8 cellular contexts compared by ENCODE assay signal in the genomic region with DNA sequence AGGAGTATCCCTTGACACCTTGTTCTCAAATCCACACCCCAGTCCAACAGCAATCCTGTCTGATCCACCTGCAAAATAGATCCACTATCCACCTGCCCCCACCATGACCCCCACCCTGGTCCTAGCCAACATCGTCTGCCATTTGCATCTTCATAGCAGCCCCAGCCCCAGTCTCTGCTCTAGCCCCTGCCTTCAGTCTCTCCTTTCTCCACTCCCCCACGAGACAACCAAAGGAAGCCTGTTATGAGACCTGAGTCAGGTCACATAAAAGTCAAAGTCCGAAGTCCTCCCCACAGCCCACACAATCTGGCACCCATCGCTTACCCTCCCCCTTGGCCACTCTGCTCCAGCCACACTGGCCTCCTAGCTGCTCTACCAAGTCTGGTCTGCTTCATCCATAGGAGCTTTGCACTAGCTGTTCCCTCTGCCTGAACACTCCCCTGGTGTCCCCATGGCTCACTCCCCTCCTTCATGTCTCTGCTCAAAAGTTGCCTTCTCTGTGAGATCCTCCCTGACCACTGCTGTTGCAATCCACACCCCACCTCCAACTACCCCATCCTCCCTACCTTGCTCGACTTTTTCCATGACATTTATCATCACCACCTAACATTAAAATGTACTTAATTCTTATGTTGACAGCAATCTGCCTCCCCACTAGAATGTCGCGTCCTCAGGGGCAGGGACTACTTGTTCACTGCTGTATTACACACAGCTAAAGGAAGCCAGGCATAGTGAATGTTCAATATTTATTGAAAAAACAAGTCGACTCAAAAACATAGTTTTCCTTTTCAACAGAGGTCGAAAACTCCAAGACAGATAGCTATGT. TPM values are rescaled to one million over a fixed set of nuclear protein-coding genes. Genes with fewer than 3 reads are reported as not detected.
DNase-seq lines count a peak whose midpoint lies in the region; ATAC-seq, FAIRE-seq and TF ChIP-seq lines count a peak whose summit lies in the region.

No MANE protein-coding gene starts in this region.

- peak overlapping the region; percentile 84 to 99 (median 92) for H3K4me3 Mint-ChIP-seq in naive thymus-derived CD4-positive, alpha-beta T cell

- H2BK5ac ChIP-seq in H1 (ENCODE audit: low read depth, low read length) = peak overlapping the region; percentile 0; the same call in 1 of the 2 replicates

- H2BK120ac ChIP-seq in H1 (replicated peaks; ENCODE audit: low read depth, low read length) = no peak overlapping the region

- peak overlapping the region; percentile 83 for H2BK15ac ChIP-seq in H1 (ENCODE audit: low read length)

- H3K23me2 ChIP-seq in H1 (ENCODE audit: low read depth, low read length) = peaks cover 21% of the 10 kb centered on the region

- peaks cover 6 to 37% of the 10 kb centered on the region in 2 experiments; a peak in 3 of 4 replicates for H3K79me2 ChIP-seq in H1 (ENCODE audit: control insufficient read depth in 1 of 2, insufficient read depth in 2 of 2, low read length in 2 of 2)

- no peak overlapping the region for H3K56ac ChIP-seq in H1 (replicated peaks; ENCODE audit: insufficient read length, low read depth, low read length)

- WGBS in H1 (ENCODE audit: extremely low coverage in 1 of 2, insufficient coverage in 1 of 2, insufficient read length in 1 of 2, insufficient replicate concordance in 2 of 2, low coverage in 1 of 2, low lambda C conversion rate in 2 of 2, missing lambda C conversion rate in 1 of 2), 2 experiments = 44% methylated on average over 9 of the region's 9 CpGs; no CpG with 5 or more reads in 1 of the 2 experiments

- H3K27me3 ChIP-seq in SJCRH30 (no peaks in the 10 kb centered on the region), H1 (replicated peaks in 1 of 4; ENCODE audit: control insufficient read depth in 3 of 4, extremely low read depth in 1 of 4, insufficient read depth in 3 of 4, low read length in 3 of 4) (no peaks in the 10 kb centered on the region)
- no peaks in the 10 kb centered on the region for H3K27me3 ChIP-seq in naive thymus-derived CD4-positive, alpha-beta T cell (ENCODE audit: control insufficient read depth in 2 of 2, insufficient read depth in 2 of 2, low read length in 2 of 2)

- H3K4me3 ChIP-seq in SJCRH30 = peak overlapping the region; percentile 36
- peak overlapping the region in 2 of 4 experiments; percentile 94 to 97; a peak in 4 of 8 replicates for H3K4me3 ChIP-seq in H1 (ENCODE audit: extremely low read depth in 1 of 4, insufficient read depth in 2 of 4, low read depth in 3 of 4, low read length in 4 of 4)
- peak overlapping the region; percentile 82 for H3K4me3 ChIP-seq in naive thymus-derived CD4-positive, alpha-beta T cell (ENCODE audit: low read length)

- CTCF ChIA-PET in H1 (lab: Charles Lee; ENCODE audit: partially characterized antibody) = interaction anchor here (0.6 to 2.3 kb wide), 21 partner anchors 11 to 232 kb away, joined by 3 to 128 read pairs (median 4); a partner anchor contains a TSS
- CTCF ChIA-PET in naive thymus-derived CD4-positive, alpha-beta T cell (lab: Charles Lee) = interaction anchor here (0.7 to 2.3 kb wide), 11 partner anchors 12 to 938 kb away, joined by 3 to 121 read pairs (median 4); a partner anchor contains a TSS

- FAIRE-seq in GM19239 (lab: Jason Lieb, UNC) (peak; percentile 93), H1 (lab: Jason Lieb, UNC) (no peak)

- no peak for TF ChIP-seq RAD21 in H1 (IDR thresholded peaks at IDR 0.05 in 1 of 2, conservative IDR thresholded peaks at IDR 0.05 in 1 of 2; ENCODE audit: low read depth in 2 of 2, low read length in 2 of 2)

- H3K23ac ChIP-seq in H1 (ENCODE audit: insufficient read length) = no peak overlapping the region

- TF ChIP-seq CTCF in H1 (IDR thresholded peaks at IDR 0.05; ENCODE audit: control extremely low read depth in 1 of 3, insufficient read depth in 1 of 3, low read depth in 1 of 3, low read length in 3 of 3) = no peak

- H3K4me2 ChIP-seq in H1 (ENCODE audit: insufficient read depth in 1 of 2, low read depth in 2 of 2, low read length in 2 of 2) = peak overlapping the region; percentile 78 to 84; a peak in 3 of 4 replicates

- H3K4me1 Mint-ChIP-seq in naive thymus-derived CD4-positive, alpha-beta T cell = peaks cover 27 to 51% (median 37%) of the 10 kb centered on the region in 7 donors

- peak overlapping the region; percentile 67; the same call in 1 of the 2 replicates for H2AK5ac ChIP-seq in H1 (ENCODE audit: low read depth, low read length)

- H3K36me3 ChIP-seq in SJCRH30 = no peaks in the 10 kb centered on the region
- H3K36me3 ChIP-seq in H1 (ENCODE audit: control insufficient read depth in 2 of 4, insufficient read depth in 4 of 4, low read length in 3 of 4) = peaks cover 0 to 8% (median 0%) of the 10 kb centered on the region in 4 experiments; a peak in 2 of 8 replicates
- peaks cover 12 to 34% (median 14%) of the 10 kb centered on the region in 3 experiments for H3K36me3 ChIP-seq in naive thymus-derived CD4-positive, alpha-beta T cell (ENCODE audit: control insufficient read depth in 2 of 3, insufficient read depth in 3 of 3, low read length in 3 of 3)

- peaks cover 0 to 3% (median 0%) of the 10 kb centered on the region in 5 donors for H3K27me3 Mint-ChIP-seq in naive thymus-derived CD4-positive, alpha-beta T cell

- no peak for TF ChIP-seq EP300 in H1 (IDR thresholded peaks at IDR 0.05; ENCODE audit: borderline replicate concordance in 1 of 2, low read depth in 2 of 2, low read length in 2 of 2)

- no peak overlapping the region for H4K91ac ChIP-seq in H1 (replicated peaks; ENCODE audit: insufficient read length, low read length)

- H3K9me3 Mint-ChIP-seq in naive thymus-derived CD4-positive, alpha-beta T cell = peaks cover 0 to 22% (median 0%) of the 10 kb centered on the region in 11 donors

- H2BK20ac ChIP-seq in H1 (ENCODE audit: low read length) = peak overlapping the region; percentile 61; the same call in 1 of the 2 replicates

- TF ChIP-seq POLR2A in H1 (IDR thresholded peaks at IDR 0.05; ENCODE audit: control extremely low read depth in 1 of 2, low read depth in 2 of 2, low read length in 2 of 2) = peak in 1 of 2 experiments; percentile 13; a peak in 1 of 3 replicates

- H2AFZ ChIP-seq in H1 (ENCODE audit: low read length) = no peak overlapping the region

- H4K20me1 ChIP-seq in H1 (replicated peaks in 1 of 2; ENCODE audit: control insufficient read depth in 1 of 2, insufficient read depth in 2 of 2, low read length in 2 of 2) = peaks cover 5 to 22% of the 10 kb centered on the region in 2 experiments

- H3K14ac ChIP-seq in H1 (ENCODE audit: insufficient read length) = no peak overlapping the region

- H3K36me3 Mint-ChIP-seq in naive thymus-derived CD4-positive, alpha-beta T cell = peaks cover 13 to 33% (median 17%) of the 10 kb centered on the region in 5 donors

- POLR2A ChIA-PET in H1 (lab: Charles Lee; ENCODE audit: partially characterized antibody) = interaction anchor here (0.7 to 25.7 kb wide), 11 partner anchors 10 to 123 kb away, joined by 3 to 1154 read pairs (median 4); a partner anchor contains a TSS
- POLR2A ChIA-PET in naive thymus-derived CD4-positive, alpha-beta T cell (lab: Charles Lee) = interaction anchor here (0.5 to 2.3 kb wide), 15 partner anchors 12 to 747 kb away, joined by 3 to 250 read pairs (median 6); a partner anchor contains a TSS

- no peaks in the 10 kb centered on the region for H3K79me1 ChIP-seq in H1 (ENCODE audit: low read depth, low read length)

- H3K27ac ChIP-seq in SJCRH30 (no peak overlapping the region), H1 (ENCODE audit: low read depth, low read length) (no peak overlapping the region)
- H3K27ac ChIP-seq in naive thymus-derived CD4-positive, alpha-beta T cell (ENCODE audit: low read depth, low read length) = peak overlapping the region; percentile 100

- no peaks in the 10 kb centered on the region for H3K9me3 ChIP-seq in SJCRH30 (replicated peaks)
- no peaks in the 10 kb centered on the region for H3K9me3 ChIP-seq in H1 (ENCODE audit: insufficient read depth in 2 of 2, low read depth in 1 of 2, low read length in 1 of 2)
- no peaks in the 10 kb centered on the region for H3K9me3 ChIP-seq in naive thymus-derived CD4-positive, alpha-beta T cell (ENCODE audit: control insufficient read depth in 2 of 3, low read length in 3 of 3)

- H4K8ac ChIP-seq in H1 (ENCODE audit: extremely low read depth, insufficient read depth, low read length) = no peak overlapping the region

- peak overlapping the region; percentile 90 to 100 (median 97) for H3K27ac Mint-ChIP-seq in naive thymus-derived CD4-positive, alpha-beta T cell

- peak overlapping the region; percentile 9; the same call in 1 of the 2 replicates for H3K18ac ChIP-seq in H1 (ENCODE audit: extremely low read depth, low read length)

- intact Hi-C loops in naive thymus-derived CD4-positive, alpha-beta T cell (cut with micrococcal nuclease) = loop anchor here in 1 of 2 donors (1.0 to 5.0 kb wide), 2 partner anchors 286 to 1009 kb away; a partner anchor contains a TSS

- H4K5ac ChIP-seq in H1 (ENCODE audit: insufficient read length, low read depth, low read length) = no peak overlapping the region

- ATAC-seq in naive thymus-derived CD4-positive, alpha-beta T cell = no peak
- ATAC-seq in HG02981 (IDR thresholded peaks at IDR 0.05; ENCODE audit: unreplicated experiment) (no peak), GM21737 (IDR thresholded peaks at IDR 0.05; ENCODE audit: unreplicated experiment) (no peak)

- DNase-seq in GM19239 (ENCODE audit: insufficient read length, low spot score) (no peak), SJCRH30 (no peak), H1 (ENCODE audit: low read depth in 1 of 2, low spot score in 2 of 2) (peak in 1 of 2 experiments; percentile 52), islet precursor cell (no peak), NCI-H2029 treated with DMSO at 0.1 percent for 48 hours (lab: John Stamatoyannopoulos, UW) (no peak)
- DNase-seq in naive thymus-derived CD4-positive, alpha-beta T cell = peak in 2 of 9 donors; percentile 39 to 46

- H2BK12ac ChIP-seq in H1 (ENCODE audit: low read depth, low read length) = peak overlapping the region; percentile 96; the same call in 1 of the 2 replicates

- H3K4ac ChIP-seq in H1 (replicated peaks; ENCODE audit: insufficient read length, low read depth, low read length) = no peak overlapping the region

- no peak overlapping the region for H3K9ac ChIP-seq in H1 (replicated peaks in 1 of 4; ENCODE audit: extremely low read depth in 1 of 4, low read depth in 3 of 4, low read length in 3 of 4)

- H3K4me1 ChIP-seq in SJCRH30 (peaks cover 14% of the 10 kb centered on the region), H1 (replicated peaks in 1 of 4; ENCODE audit: control insufficient read depth in 3 of 4, insufficient read depth in 4 of 4, low read length in 3 of 4) (peaks cover 10 to 42% (median 21%) of the 10 kb centered on the region in 4 experiments; a peak in 6 of 7 replicates)
- H3K4me1 ChIP-seq in naive thymus-derived CD4-positive, alpha-beta T cell (ENCODE audit: control insufficient read depth in 2 of 2, insufficient read depth in 2 of 2, low read length in 2 of 2) = peaks cover 24 to 28% of the 10 kb centered on the region in 2 donors

RNA-seq across cellular contexts. Expression of a gene that starts 1.2 kb away (rescaled TPM):
- 27.9 and 31.0 TPM in 2 replicates for total RNA-seq in SJCRH30 (2014; rRNA removed; shearing (Covaris generic))
- 64.0 and 65.7 TPM in 2 replicates for total RNA-seq in H1 (2021; fragmentation: NEBNext Ultra II Directional; extraction: Animal tissue kit (Norgen Biotek cat#: 25700))
- 16.9 and 21.8 TPM in 2 replicates for polyA plus RNA-seq in H1 (2011; rRNA removed)
- polyA plus RNA-seq in H1 (2011; cell fraction: cytosol; rRNA removed) = 12.2 TPM
- polyA plus RNA-seq in H1 (2011; cell fraction: nucleus; rRNA removed) = 79.0 TPM
- polyA plus RNA-seq in H1 (2012, experiment 1 of 2) = 32.6 to 44.5 TPM (median 43.1 TPM) in 4 replicates
- 107 TPM for polyA plus RNA-seq in H1 (2012, experiment 2 of 2)
- 29.9 TPM for polyA plus RNA-seq in H1 (2013, experiment 1 of 2)
- 28.4 TPM for polyA plus RNA-seq in H1 (2013, experiment 2 of 2)
- polyA minus RNA-seq in H1 (2011; rRNA and poly(A)+ RNA removed) = 19.0 and 20.2 TPM in 2 replicates
- polyA minus RNA-seq in H1 (2011; cell fraction: cytosol; rRNA and poly(A)+ RNA removed) = 53.9 TPM
- 37.5 TPM for polyA minus RNA-seq in H1 (2011; cell fraction: nucleus; rRNA and poly(A)+ RNA removed)
- total RNA-seq in naive thymus-derived CD4-positive, alpha-beta T cell = 100 to 1,000 TPM in 1 of 5 experiments, 10 to 100 TPM in 4; 16.4 to 205 (median 58.2) TPM
- polyA plus RNA-seq in naive thymus-derived CD4-positive, alpha-beta T cell = 10 to 100 TPM in 1 of 2 donors, 1 to 10 TPM in 1; 2.6 to 18.5 TPM

RNA-seq across cellular contexts. Expression of a gene that starts 4.6 kb away (rescaled TPM):
- 2.4 and 2.7 TPM in 2 replicates for total RNA-seq in SJCRH30 (2014; rRNA removed; shearing (Covaris generic))
- total RNA-seq in H1 (2021; fragmentation: NEBNext Ultra II Directional; extraction: Animal tissue kit (Norgen Biotek cat#: 25700)) = 10.9 and 12.2 TPM in 2 replicates
- polyA plus RNA-seq in H1 (2011; rRNA removed) = 4.0 and 7.3 TPM in 2 replicates
- 1.9 TPM for polyA plus RNA-seq in H1 (2011; cell fraction: cytosol; rRNA removed)
- polyA plus RNA-seq in H1 (2011; cell fraction: nucleus; rRNA removed) = 15.8 TPM
- 10.1 to 11.7 TPM (median 11.0 TPM) in 4 replicates for polyA plus RNA-seq in H1 (2012, experiment 1 of 2)
- 11.5 TPM for polyA plus RNA-seq in H1 (2012, experiment 2 of 2)
- 14.0 TPM for polyA plus RNA-seq in H1 (2013, experiment 1 of 2)
- polyA plus RNA-seq in H1 (2013, experiment 2 of 2) = 14.2 TPM
- polyA minus RNA-seq in H1 (2011; rRNA and poly(A)+ RNA removed) = 0.76 and 1.6 TPM in 2 replicates
- polyA minus RNA-seq in H1 (2011; cell fraction: cytosol; rRNA and poly(A)+ RNA removed) = 4.3 TPM
- polyA minus RNA-seq in H1 (2011; cell fraction: nucleus; rRNA and poly(A)+ RNA removed) = 22.0 TPM
- total RNA-seq in naive thymus-derived CD4-positive, alpha-beta T cell = 1,000 to 10,000 TPM in 1 of 5 experiments, 100 to 1,000 TPM in 3, 10 to 100 TPM in 1; 72.1 to 1,250 (median 187) TPM
- polyA plus RNA-seq in naive thymus-derived CD4-positive, alpha-beta T cell = 10 to 100 TPM; 75.5 to 97.1 TPM

RNA-seq across cellular contexts. Expression of a gene that starts 20.0 kb away (rescaled TPM):
- total RNA-seq in SJCRH30 (2014; rRNA removed; shearing (Covaris generic)) = 28.2 and 31.9 TPM in 2 replicates
- 31.1 and 32.3 TPM in 2 replicates for total RNA-seq in H1 (2021; fragmentation: NEBNext Ultra II Directional; extraction: Animal tissue kit (Norgen Biotek cat#: 25700))
- polyA plus RNA-seq in H1 (2011; rRNA removed) = 52.5 and 71.4 TPM in 2 replicates
- polyA plus RNA-seq in H1 (2011; cell fraction: cytosol; rRNA removed) = 52.3 TPM
- 31.6 TPM for polyA plus RNA-seq in H1 (2011; cell fraction: nucleus; rRNA removed)
- polyA plus RNA-seq in H1 (2012, experiment 1 of 2) = 24.5 to 29.2 TPM (median 25.3 TPM) in 4 replicates
- polyA plus RNA-seq in H1 (2012, experiment 2 of 2) = 22.1 TPM
- 23.1 TPM for polyA plus RNA-seq in H1 (2013, experiment 1 of 2)
- 22.7 TPM for polyA plus RNA-seq in H1 (2013, experiment 2 of 2)
- 28.2 and 33.6 TPM in 2 replicates for polyA minus RNA-seq in H1 (2011; rRNA and poly(A)+ RNA removed)
- polyA minus RNA-seq in H1 (2011; cell fraction: cytosol; rRNA and poly(A)+ RNA removed) = 14.7 TPM
- 29.0 TPM for polyA minus RNA-seq in H1 (2011; cell fraction: nucleus; rRNA and poly(A)+ RNA removed)
- total RNA-seq in naive thymus-derived CD4-positive, alpha-beta T cell = 10 to 100 TPM; 44.2 to 57.2 (median 49.4) TPM
- polyA plus RNA-seq in naive thymus-derived CD4-positive, alpha-beta T cell = 10 to 100 TPM; 57.4 to 61.0 TPM

RNA-seq across cellular contexts. Expression of a gene that starts 20.3 kb away (rescaled TPM):
- total RNA-seq in SJCRH30 (2014; rRNA removed; shearing (Covaris generic)) = 73.6 and 85.7 TPM in 2 replicates
- total RNA-seq in H1 (2021; fragmentation: NEBNext Ultra II Directional; extraction: Animal tissue kit (Norgen Biotek cat#: 25700)) = 31.4 and 33.1 TPM in 2 replicates
- polyA plus RNA-seq in H1 (2011; rRNA removed) = 58.6 and 67.8 TPM in 2 replicates
- polyA plus RNA-seq in H1 (2011; cell fraction: cytosol; rRNA removed) = 40.0 TPM
- polyA plus RNA-seq in H1 (2011; cell fraction: nucleus; rRNA removed) = 36.3 TPM
- polyA plus RNA-seq in H1 (2012, experiment 1 of 2) = 39.0 to 40.5 TPM (median 39.8 TPM) in 4 replicates
- polyA plus RNA-seq in H1 (2012, experiment 2 of 2) = 12.1 TPM
- polyA plus RNA-seq in H1 (2013, experiment 1 of 2) = 25.0 TPM
- polyA plus RNA-seq in H1 (2013, experiment 2 of 2) = 22.3 TPM
- 15.7 and 16.5 TPM in 2 replicates for polyA minus RNA-seq in H1 (2011; rRNA and poly(A)+ RNA removed)
- 22.2 TPM for polyA minus RNA-seq in H1 (2011; cell fraction: cytosol; rRNA and poly(A)+ RNA removed)
- polyA minus RNA-seq in H1 (2011; cell fraction: nucleus; rRNA and poly(A)+ RNA removed) = 36.7 TPM
- total RNA-seq in naive thymus-derived CD4-positive, alpha-beta T cell = 100 to 1,000 TPM in 1 of 5 experiments, 10 to 100 TPM in 4; 42.8 to 104 (median 55.5) TPM
- polyA plus RNA-seq in naive thymus-derived CD4-positive, alpha-beta T cell = 10 to 100 TPM; 35.8 to 59.7 TPM

RNA-seq across cellular contexts. Expression of a gene that starts 24.5 kb away (rescaled TPM):
- total RNA-seq in SJCRH30 (2014; rRNA removed; shearing (Covaris generic)) = 1,718 and 1,766 TPM in 2 replicates
- total RNA-seq in H1 (2021; fragmentation: NEBNext Ultra II Directional; extraction: Animal tissue kit (Norgen Biotek cat#: 25700)) = 2,433 and 2,482 TPM in 2 replicates
- 7,810 and 9,546 TPM in 2 replicates for polyA plus RNA-seq in H1 (2011; rRNA removed)
- polyA plus RNA-seq in H1 (2011; cell fraction: cytosol; rRNA removed) = 5,561 TPM
- polyA plus RNA-seq in H1 (2011; cell fraction: nucleus; rRNA removed) = 4,175 TPM
- polyA plus RNA-seq in H1 (2012, experiment 1 of 2) = 3,337 to 4,443 TPM (median 4,024 TPM) in 4 replicates
- polyA plus RNA-seq in H1 (2012, experiment 2 of 2) = 7,637 TPM
- polyA plus RNA-seq in H1 (2013, experiment 1 of 2) = 4,469 TPM
- 4,343 TPM for polyA plus RNA-seq in H1 (2013, experiment 2 of 2)
- polyA minus RNA-seq in H1 (2011; rRNA and poly(A)+ RNA removed) = 1,416 and 1,486 TPM in 2 replicates
- 1,670 TPM for polyA minus RNA-seq in H1 (2011; cell fraction: cytosol; rRNA and poly(A)+ RNA removed)
- polyA minus RNA-seq in H1 (2011; cell fraction: nucleus; rRNA and poly(A)+ RNA removed) = 1,057 TPM
- 1,000 to 10,000 TPM; 2,281 to 4,335 (median 4,063) TPM for total RNA-seq in naive thymus-derived CD4-positive, alpha-beta T cell
- polyA plus RNA-seq in naive thymus-derived CD4-positive, alpha-beta T cell = 1,000 to 10,000 TPM; 2,448 to 2,618 TPM
